Comparison of ENCODE assay signal across 2 cellular contexts in the genomic region with DNA sequence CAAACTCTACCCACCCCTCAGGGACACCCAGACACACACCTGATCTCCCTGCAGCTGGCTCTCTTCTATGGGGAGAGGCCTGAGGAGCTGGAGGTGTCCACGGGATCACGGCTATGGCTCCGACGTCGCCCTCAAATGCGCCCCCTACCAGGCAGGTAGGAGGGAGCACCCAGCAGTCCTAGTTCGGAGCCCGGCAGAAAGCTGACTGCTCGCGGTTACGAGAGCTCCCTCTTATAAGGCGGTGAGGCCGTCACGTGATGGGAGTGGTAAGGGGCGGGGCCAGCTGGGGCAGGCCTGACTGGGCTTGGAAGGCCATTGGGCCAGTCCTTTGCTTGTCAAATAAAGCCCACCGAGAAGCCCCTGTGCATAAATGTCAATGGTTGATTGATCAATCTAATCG.
A peak's percentile ranks its signal among the peaks of the same experiment; 100 is the strongest.
TF ChIP-seq lines count a peak whose summit lies in the region.

Gene PRR20G (minus strand): TSS at position 207 of the 400 bp plus-strand sequence. CDS start 681 bp downstream, outside the sequence.

TF ChIP-seq in HCT116, 20 proteins besides CTCF, POLR2A, EP300 and RAD21:
- TF ChIP-seq ZNF274 (IDR thresholded peaks at IDR 0.05; ENCODE audit: low read depth, low read length) (no peak), SP1 (IDR thresholded peaks at IDR 0.05; ENCODE audit: low read depth) (no peak), YY1 (IDR thresholded peaks at IDR 0.05; ENCODE audit: extremely low read depth, insufficient replicate concordance, low read depth, low read length) (no peak), CEBPB (IDR thresholded peaks at IDR 0.05; ENCODE audit: low read depth) (no peak), CBX3 (IDR thresholded peaks at IDR 0.05; ENCODE audit: low read depth) (no peak), SRF (IDR thresholded peaks at IDR 0.05; ENCODE audit: low read depth) (no peak), SIN3A (IDR thresholded peaks at IDR 0.05; ENCODE audit: low read depth) (no peak), ZFX (IDR thresholded peaks at IDR 0.05) (no peak), TCF7L2 (IDR thresholded peaks at IDR 0.05; ENCODE audit: borderline replicate concordance, extremely low read depth, insufficient read depth, insufficient read length) (no peak), ELF1 (IDR thresholded peaks at IDR 0.05; ENCODE audit: borderline replicate concordance, low read depth) (no peak), EZH2phosphoT487 (IDR thresholded peaks at IDR 0.05; ENCODE audit: borderline replicate concordance) (no peak), EZH2 (IDR thresholded peaks at IDR 0.05) (no peak), ZBTB33 (IDR thresholded peaks at IDR 0.05; ENCODE audit: extremely low read depth, insufficient replicate concordance, low read length) (no peak), EGR1 (IDR thresholded peaks at IDR 0.05; ENCODE audit: low read depth) (no peak), REST (IDR thresholded peaks at IDR 0.05; ENCODE audit: low read depth) (no peak), FOSL1 (IDR thresholded peaks at IDR 0.05; ENCODE audit: low read depth) (no peak), JUND (IDR thresholded peaks at IDR 0.05) (no peak), POLR2AphosphoS5 (IDR thresholded peaks at IDR 0.05; ENCODE audit: low read depth, low read length) (no peak)
- TF ChIP-seq, protein P1, sequence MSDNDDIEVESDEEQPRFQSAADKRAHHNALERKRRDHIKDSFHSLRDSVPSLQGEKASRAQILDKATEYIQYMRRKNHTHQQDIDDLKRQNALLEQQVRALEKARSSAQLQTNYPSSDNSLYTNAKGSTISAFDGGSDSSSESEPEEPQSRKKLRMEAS (IDR thresholded peaks at IDR 0.05) = no peak
- TF ChIP-seq, protein P2, sequence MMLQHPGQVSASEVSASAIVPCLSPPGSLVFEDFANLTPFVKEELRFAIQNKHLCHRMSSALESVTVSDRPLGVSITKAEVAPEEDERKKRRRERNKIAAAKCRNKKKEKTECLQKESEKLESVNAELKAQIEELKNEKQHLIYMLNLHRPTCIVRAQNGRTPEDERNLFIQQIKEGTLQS (IDR thresholded peaks at IDR 0.05) = no peak
TF ChIP-seq in HCT116: peak in this region for 0.

TF ChIP-seq in WTC11, 78 proteins besides CTCF, POLR2A, EP300 and RAD21:
- TF ChIP-seq MYBL2 (CRISPR knock-in tag; IDR thresholded peaks at IDR 0.05) (no peak), USF1 (CRISPR knock-in tag; IDR thresholded peaks at IDR 0.05) (peak; percentile 75), ATF1 (CRISPR knock-in tag; IDR thresholded peaks at IDR 0.05) (no peak), ZNF263 (CRISPR knock-in tag; IDR thresholded peaks at IDR 0.05; ENCODE audit: low read depth) (no peak), CBFB (CRISPR knock-in tag; IDR thresholded peaks at IDR 0.05; ENCODE audit: low read depth) (no peak), ZNF671 (CRISPR knock-in tag; IDR thresholded peaks at IDR 0.05) (no peak), USF2 (CRISPR knock-in tag; IDR thresholded peaks at IDR 0.05) (peak; percentile 82), SMAD3 (CRISPR knock-in tag; IDR thresholded peaks at IDR 0.05; ENCODE audit: borderline replicate concordance) (no peak), CREM (CRISPR knock-in tag; IDR thresholded peaks at IDR 0.05) (no peak), FOXJ3 (CRISPR knock-in tag; IDR thresholded peaks at IDR 0.05; ENCODE audit: borderline replicate concordance) (no peak), NFE2L1 (CRISPR knock-in tag; IDR thresholded peaks at IDR 0.05) (no peak), E2F1 (CRISPR knock-in tag; IDR thresholded peaks at IDR 0.05) (no peak)
- TF ChIP-seq, protein P3, sequence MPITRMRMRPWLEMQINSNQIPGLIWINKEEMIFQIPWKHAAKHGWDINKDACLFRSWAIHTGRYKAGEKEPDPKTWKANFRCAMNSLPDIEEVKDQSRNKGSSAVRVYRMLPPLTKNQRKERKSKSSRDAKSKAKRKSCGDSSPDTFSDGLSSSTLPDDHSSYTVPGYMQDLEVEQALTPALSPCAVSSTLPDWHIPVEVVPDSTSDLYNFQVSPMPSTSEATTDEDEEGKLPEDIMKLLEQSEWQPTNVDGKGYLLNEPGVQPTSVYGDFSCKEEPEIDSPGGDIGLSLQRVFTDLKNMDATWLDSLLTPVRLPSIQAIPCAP (CRISPR knock-in tag; IDR thresholded peaks at IDR 0.05) = no peak
